Comparison of ENCODE assay signal across 18 cellular contexts in genomic region chr9:107485451-107486043, GRCh38. TPM values are rescaled to one million over a fixed set of nuclear protein-coding genes. Genes with fewer than 3 reads are reported as not detected.
DNase-seq lines count a peak whose midpoint lies in the region; ATAC-seq and TF ChIP-seq lines count a peak whose summit lies in the region.
"Had no signal": no experiment of that assay in that cellular context is flagged by ENCODE, and none has a peak within 500 bp of the region (broad histone marks: within the 10 kb centered on the region; RNA-seq: fewer than 3 reads in every experiment).

No MANE protein-coding gene starts in this region.

- no peak for TF ChIP-seq CTCF in 22Rv1 (IDR thresholded peaks at IDR 0.05)
- TF ChIP-seq CTCF in brain (conservative IDR thresholded peaks at IDR 0.05): no peak
- no peak for TF ChIP-seq CTCF in foreskin keratinocyte (conservative IDR thresholded peaks at IDR 0.05)

- H3K36me3 Mint-ChIP-seq in brain: peaks cover 20% of the 10 kb centered on the region
- H3K36me3 Mint-ChIP-seq: naive thymus-derived CD4-positive, alpha-beta T cell had no signal

- H3K27ac Mint-ChIP-seq in brain: peak overlapping the region in 1 of 5 experiments; percentile 41
- H3K27ac Mint-ChIP-seq: HFFc6; naive thymus-derived CD4-positive, alpha-beta T cell had no signal

- peaks cover 70% of the 10 kb centered on the region for H3K27me3 Mint-ChIP-seq in brain

- peaks cover 19% of the 10 kb centered on the region for H3K4me1 ChIP-seq in foreskin keratinocyte

- DNase-seq in foreskin keratinocyte: peak in 1 of 2 donors; percentile 10
- peak; percentile 60 for DNase-seq in sciatic nerve (ENCODE audit: low spot score)
- no peak for DNase-seq in NCI-H2081 (lab: John Stamatoyannopoulos, UW)
- no peak for DNase-seq in NCI-H524 treated with DMSO at 0.1 percent for 48 hours (lab: John Stamatoyannopoulos, UW)
- no peak for DNase-seq in cerebellar cortex (ENCODE audit: low spot score)
- DNase-seq: activated naive CD4-positive, alpha-beta T cell treated with Interleukin-2 at 50 U/mL for 16 hours; DMS 273 treated with DMSO at 0.1 percent for 48 hours; erythroblast; HFFc6; naive thymus-derived CD4-positive, alpha-beta T cell; NCI-H2029; SK-N-SH; small intestine had no signal

- peaks cover 26% of the 10 kb centered on the region for H3K4me1 Mint-ChIP-seq in brain

- H3K9me3 Mint-ChIP-seq in brain: peaks cover 0 to 3% (median 0%) of the 10 kb centered on the region in 5 experiments
- H3K9me3 Mint-ChIP-seq: HFFc6 had no signal

- peak overlapping the region in 3 of 5 experiments; percentile 91 to 93 (median 92) for H3K4me3 Mint-ChIP-seq in brain
- H3K4me3 Mint-ChIP-seq: HFFc6; naive thymus-derived CD4-positive, alpha-beta T cell had no signal

- H3K27ac ChIP-seq in 22Rv1 (peak overlapping the region; percentile 31), foreskin keratinocyte (peak overlapping the region; percentile 19)
- H3K27ac ChIP-seq: cardiac muscle cell, VCaP had no signal

- no peaks in the 10 kb centered on the region for H3K27me3 ChIP-seq in foreskin keratinocyte

- intact Hi-C loops in sciatic nerve (cut with DNase I): loop anchor here (10.0 kb wide), 2 partner anchors 789 to 1279 kb away; no protein-coding TSS in a partner anchor

- ATAC-seq in foreskin keratinocyte (no peak), sciatic nerve (no peak), GM19351 (IDR thresholded peaks at IDR 0.05; ENCODE audit: unreplicated experiment) (no peak)
- ATAC-seq: naive thymus-derived CD4-positive, alpha-beta T cell had no signal

RNA-seq across cellular contexts. Expression of gene KLF4, which starts 4.0 kb away (rescaled TPM):
- 9.1 TPM for polyA plus RNA-seq in brain (ENCODE audit: insufficient read depth, low read depth, low replicate concordance)
- total RNA-seq in foreskin keratinocyte: 16.0 and 17.6 TPM in 2 replicates
- polyA plus RNA-seq in foreskin keratinocyte: 12.0 and 12.6 TPM in 2 replicates
- 63.8 TPM for total RNA-seq in sciatic nerve
- polyA plus RNA-seq: cardiac muscle cell; naive thymus-derived CD4-positive, alpha-beta T cell had no signal
